ENCODE assay signal across 17 cellular contexts in genomic region chr4:11286533-11286932, GRCh38.
DNase-seq lines count a peak whose midpoint lies in the region; ATAC-seq lines count a peak whose summit lies in the region.
"Had no signal": no experiment of that assay in that cellular context is flagged by ENCODE, and none has a peak within 500 bp of the region (broad histone marks: within the 10 kb centered on the region; RNA-seq: fewer than 3 reads in every experiment).

No MANE protein-coding gene starts in this region.

- ATAC-seq in GM18499 (IDR thresholded peaks at IDR 0.05; ENCODE audit: insufficient read depth, unreplicated experiment) (peak; percentile 87), GM19452 (IDR thresholded peaks at IDR 0.05; ENCODE audit: unreplicated experiment) (peak; percentile 79), HG02870 (IDR thresholded peaks at IDR 0.05; ENCODE audit: unreplicated experiment) (peak; percentile 76), HG03520 (IDR thresholded peaks at IDR 0.05; ENCODE audit: unreplicated experiment) (peak; percentile 87)
- no peak for ATAC-seq in stimulated activated naive CD8-positive, alpha-beta T cell treated with anti-CD3 and anti-CD28 coated beads, Interleukin-15, Interleukin-2, amounts not matched to agents 100 U/mL and 50 U/mL, for 24 hours
- ATAC-seq: Panc1 had no signal

- no peak overlapping the region for H3K4me3 ChIP-seq in GM23248
- H3K4me3 ChIP-seq: upper lobe of left lung had no signal

- H3K36me3 ChIP-seq in GM23248 (ENCODE audit: low read depth) = no peaks in the 10 kb centered on the region
- H3K36me3 ChIP-seq: upper lobe of left lung had no signal

- in situ Hi-C loops in GM23248 (cut with MboI) = no loop called here

- H3K27ac ChIP-seq in GM23248 = no peak overlapping the region
- H3K27ac ChIP-seq: upper lobe of left lung had no signal

- no peaks in the 10 kb centered on the region for H4K20me1 ChIP-seq in GM23248 (ENCODE audit: insufficient read depth)

- H3K9me2 ChIP-seq in GM23248 (ENCODE audit: insufficient read depth) = no peaks in the 10 kb centered on the region

- no peaks in the 10 kb centered on the region for H3F3A ChIP-seq in GM23248 (ENCODE audit: insufficient read depth)

- no peaks in the 10 kb centered on the region for H3K4me1 ChIP-seq in GM23248 (ENCODE audit: insufficient read depth)
- H3K4me1 ChIP-seq: upper lobe of left lung had no signal

- no peak overlapping the region for H2AFZ ChIP-seq in GM23248

- no peak overlapping the region for H3K4me2 ChIP-seq in GM23248 (ENCODE audit: unreplicated experiment)

- no peaks in the 10 kb centered on the region for H3K79me2 ChIP-seq in GM23248 (ENCODE audit: insufficient read depth)

- H3K27me3 ChIP-seq in GM23248 (replicated peaks; ENCODE audit: insufficient read depth) = no peaks in the 10 kb centered on the region
- H3K27me3 ChIP-seq: upper lobe of left lung had no signal

- no peak for DNase-seq in NCI-H345 treated with DMSO at 0.1 percent for 48 hours (lab: John Stamatoyannopoulos, UW; ENCODE audit: unreplicated experiment)
- DNase-seq in GM23248 = no peak
- no peak for DNase-seq in stimulated activated naive CD8-positive, alpha-beta T cell treated with anti-CD3 and anti-CD28 coated beads, Interleukin-15, Interleukin-2, amounts not matched to agents 100 U/mL and 50 U/mL, for 24 hours
- no peak for DNase-seq in RKO (ENCODE audit: low spot score)
- DNase-seq: ACHN; activated naive CD8-positive, alpha-beta T cell treated with anti-CD3 and anti-CD28 coated beads, Interleukin-2, amount 10 ng/mL, durations not matched to agents 7 days and 5 days; central memory CD4-positive, alpha-beta T cell; head of caudate nucleus; NCI-H1436 treated with DMSO at 0.1 percent for 48 hours; NCI-H524; SW 1271; upper lobe of left lung had no signal

- H3K9ac ChIP-seq in GM23248 = no peak overlapping the region

- no peaks in the 10 kb centered on the region for H3K9me3 ChIP-seq in GM23248 (ENCODE audit: low read depth)

- 4 to 6% methylated on average over 2 of the region's 2 CpGs for WGBS in GM23248 (ENCODE audit: low coverage in 1 of 2, low lambda C conversion rate in 2 of 2, missing lambda C conversion rate in 2 of 2), 2 experiments
